1 cellular context compared by ENCODE assay signal in the genomic region with DNA sequence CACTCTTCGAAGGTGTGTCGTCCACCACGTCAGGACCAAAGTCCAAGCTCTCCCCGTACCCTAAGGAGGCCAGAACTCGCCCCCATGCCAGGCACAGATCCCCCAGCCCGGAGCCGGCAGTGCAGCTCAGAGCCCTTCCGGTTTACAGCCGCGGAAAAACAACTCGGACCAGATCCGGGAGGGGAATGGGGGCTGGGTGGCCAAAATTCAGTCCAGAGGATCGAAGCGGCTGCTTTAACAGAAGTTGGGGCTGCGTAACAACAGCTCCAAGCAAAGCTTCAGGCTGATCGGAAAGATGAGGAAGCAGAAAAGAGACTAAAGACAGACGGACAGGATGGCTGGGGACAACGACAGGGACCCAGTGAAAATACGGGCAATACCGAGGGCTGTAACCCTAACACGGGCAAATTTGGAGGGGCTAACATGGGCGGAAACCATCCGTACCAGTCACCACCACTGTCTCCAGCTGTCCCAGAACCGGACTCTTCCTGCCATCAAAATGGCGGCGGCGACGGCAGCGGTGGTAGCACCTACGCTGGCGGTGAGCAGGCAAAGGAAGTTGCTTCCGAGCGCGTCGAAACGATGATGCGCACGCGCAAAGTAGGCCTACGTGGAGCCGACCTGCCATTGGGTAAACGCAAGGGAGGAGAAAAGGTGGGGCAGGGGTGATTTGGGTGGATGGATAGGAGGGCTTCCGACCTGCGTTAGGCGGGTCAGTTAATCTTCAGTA.
TF ChIP-seq lines count a peak whose summit lies in the region.

A gene (minus strand): TSS at position 556 of the 730 bp plus-strand sequence. CDS start 678 bp downstream, outside the sequence.

TF ChIP-seq in HEK293, 187 proteins besides CTCF, POLR2A, EP300 and RAD21 (continued from another document):
- TF ChIP-seq, protein P1, sequence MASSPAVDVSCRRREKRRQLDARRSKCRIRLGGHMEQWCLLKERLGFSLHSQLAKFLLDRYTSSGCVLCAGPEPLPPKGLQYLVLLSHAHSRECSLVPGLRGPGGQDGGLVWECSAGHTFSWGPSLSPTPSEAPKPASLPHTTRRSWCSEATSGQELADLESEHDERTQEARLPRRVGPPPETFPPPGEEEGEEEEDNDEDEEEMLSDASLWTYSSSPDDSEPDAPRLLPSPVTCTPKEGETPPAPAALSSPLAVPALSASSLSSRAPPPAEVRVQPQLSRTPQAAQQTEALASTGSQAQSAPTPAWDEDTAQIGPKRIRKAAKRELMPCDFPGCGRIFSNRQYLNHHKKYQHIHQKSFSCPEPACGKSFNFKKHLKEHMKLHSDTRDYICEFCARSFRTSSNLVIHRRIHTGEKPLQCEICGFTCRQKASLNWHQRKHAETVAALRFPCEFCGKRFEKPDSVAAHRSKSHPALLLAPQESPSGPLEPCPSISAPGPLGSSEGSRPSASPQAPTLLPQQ (tag by site-specific recombination; IDR thresholded peaks at IDR 0.05): 0 out of 2 replicates have a peak, but pooled peaks have one; percentile 22
- TF ChIP-seq ZNF514 (tag by site-specific recombination; IDR thresholded peaks at IDR 0.05) (no peak), ZNF426 (tag by site-specific recombination; IDR thresholded peaks at IDR 0.05) (no peak), SETDB1 (IDR thresholded peaks at IDR 0.05; ENCODE audit: insufficient read length, low read length) (peak; percentile 68), ZFP69B (tag by site-specific recombination; IDR thresholded peaks at IDR 0.05) (peak; percentile 22; the same call in 1 of the 2 replicates), ZNF138 (tag by site-specific recombination; IDR thresholded peaks at IDR 0.05; ENCODE audit: borderline replicate concordance) (no peak), ZIC2 (tag by site-specific recombination; IDR thresholded peaks at IDR 0.05) (no peak), ZNF707 (tag by site-specific recombination; IDR thresholded peaks at IDR 0.05) (no peak), YY1 (tag by site-specific recombination; IDR thresholded peaks at IDR 0.05) (peak; percentile 86), ZNF24 (tag by site-specific recombination; IDR thresholded peaks at IDR 0.05) (peak; percentile 40; the same call in 1 of the 2 replicates), ZNF677 (tag by site-specific recombination; IDR thresholded peaks at IDR 0.05) (no peak), ZNF629 (tag by site-specific recombination; IDR thresholded peaks at IDR 0.05) (peak; percentile 32; the same call in 1 of the 2 replicates), ZNF501 (tag by site-specific recombination; IDR thresholded peaks at IDR 0.05) (peak; percentile 79), ZNF549 (tag by site-specific recombination; IDR thresholded peaks at IDR 0.05) (no peak), KLF9 (tag by site-specific recombination; IDR thresholded peaks at IDR 0.05; ENCODE audit: low read depth) (peak; percentile 10; the same call in 1 of the 2 replicates), ZNF169 (tag by site-specific recombination; IDR thresholded peaks at IDR 0.05) (no peak), HOXC10 (CRISPR knock-in tag; IDR thresholded peaks at IDR 0.05) (no peak), ZNF366 (tag by site-specific recombination; conservative IDR thresholded peaks at IDR 0.05) (peak; percentile 90), ZXDB (tag by site-specific recombination; IDR thresholded peaks at IDR 0.05) (peak; percentile 69; the same call in 1 of the 2 replicates), ZNF658 (tag by site-specific recombination; IDR thresholded peaks at IDR 0.05) (no peak), GFI1B (tag by site-specific recombination; IDR thresholded peaks at IDR 0.05) (no peak), ZNF76 (tag by site-specific recombination; IDR thresholded peaks at IDR 0.05; ENCODE audit: borderline replicate concordance, low read depth) (no peak), ZNF341 (tag by site-specific recombination; IDR thresholded peaks at IDR 0.05; ENCODE audit: low read depth) (0 out of 2 replicates have a peak, but pooled peaks have one; percentile 16), ZNF2 (tag by site-specific recombination; IDR thresholded peaks at IDR 0.05) (peak; percentile 54; the same call in 1 of the 2 replicates), RBAK (tag by site-specific recombination; IDR thresholded peaks at IDR 0.05) (no peak), ZNF785 (tag by site-specific recombination; IDR thresholded peaks at IDR 0.05) (no peak), KLF10 (tag by site-specific recombination; IDR thresholded peaks at IDR 0.05) (peak; percentile 66; the same call in 1 of the 2 replicates)
- TF ChIP-seq, protein P2, sequence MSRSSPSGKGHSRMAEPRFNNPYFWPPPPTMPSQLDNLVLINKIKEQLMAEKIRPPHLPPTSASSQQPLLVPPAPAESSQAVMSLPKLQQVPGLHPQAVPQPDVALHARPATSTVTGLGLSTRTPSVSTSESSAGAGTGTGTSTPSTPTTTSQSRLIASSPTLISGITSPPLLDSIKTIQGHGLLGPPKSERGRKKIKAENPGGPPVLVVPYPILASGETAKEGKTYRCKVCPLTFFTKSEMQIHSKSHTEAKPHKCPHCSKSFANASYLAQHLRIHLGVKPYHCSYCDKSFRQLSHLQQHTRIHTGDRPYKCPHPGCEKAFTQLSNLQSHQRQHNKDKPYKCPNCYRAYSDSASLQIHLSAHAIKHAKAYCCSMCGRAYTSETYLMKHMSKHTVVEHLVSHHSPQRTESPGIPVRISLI (tag by site-specific recombination; IDR thresholded peaks at IDR 0.05): no peak
- TF ChIP-seq, protein P3, sequence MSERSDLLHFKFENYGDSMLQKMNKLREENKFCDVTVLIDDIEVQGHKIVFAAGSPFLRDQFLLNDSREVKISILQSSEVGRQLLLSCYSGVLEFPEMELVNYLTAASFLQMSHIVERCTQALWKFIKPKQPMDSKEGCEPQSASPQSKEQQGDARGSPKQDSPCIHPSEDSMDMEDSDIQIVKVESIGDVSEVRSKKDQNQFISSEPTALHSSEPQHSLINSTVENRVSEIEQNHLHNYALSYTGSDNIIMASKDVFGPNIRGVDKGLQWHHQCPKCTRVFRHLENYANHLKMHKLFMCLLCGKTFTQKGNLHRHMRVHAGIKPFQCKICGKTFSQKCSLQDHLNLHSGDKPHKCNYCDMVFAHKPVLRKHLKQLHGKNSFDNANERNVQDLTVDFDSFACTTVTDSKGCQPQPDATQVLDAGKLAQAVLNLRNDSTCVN (tag by site-specific recombination; optimal IDR thresholded peaks at IDR 0.05): peak; percentile 32
- TF ChIP-seq, protein P4, sequence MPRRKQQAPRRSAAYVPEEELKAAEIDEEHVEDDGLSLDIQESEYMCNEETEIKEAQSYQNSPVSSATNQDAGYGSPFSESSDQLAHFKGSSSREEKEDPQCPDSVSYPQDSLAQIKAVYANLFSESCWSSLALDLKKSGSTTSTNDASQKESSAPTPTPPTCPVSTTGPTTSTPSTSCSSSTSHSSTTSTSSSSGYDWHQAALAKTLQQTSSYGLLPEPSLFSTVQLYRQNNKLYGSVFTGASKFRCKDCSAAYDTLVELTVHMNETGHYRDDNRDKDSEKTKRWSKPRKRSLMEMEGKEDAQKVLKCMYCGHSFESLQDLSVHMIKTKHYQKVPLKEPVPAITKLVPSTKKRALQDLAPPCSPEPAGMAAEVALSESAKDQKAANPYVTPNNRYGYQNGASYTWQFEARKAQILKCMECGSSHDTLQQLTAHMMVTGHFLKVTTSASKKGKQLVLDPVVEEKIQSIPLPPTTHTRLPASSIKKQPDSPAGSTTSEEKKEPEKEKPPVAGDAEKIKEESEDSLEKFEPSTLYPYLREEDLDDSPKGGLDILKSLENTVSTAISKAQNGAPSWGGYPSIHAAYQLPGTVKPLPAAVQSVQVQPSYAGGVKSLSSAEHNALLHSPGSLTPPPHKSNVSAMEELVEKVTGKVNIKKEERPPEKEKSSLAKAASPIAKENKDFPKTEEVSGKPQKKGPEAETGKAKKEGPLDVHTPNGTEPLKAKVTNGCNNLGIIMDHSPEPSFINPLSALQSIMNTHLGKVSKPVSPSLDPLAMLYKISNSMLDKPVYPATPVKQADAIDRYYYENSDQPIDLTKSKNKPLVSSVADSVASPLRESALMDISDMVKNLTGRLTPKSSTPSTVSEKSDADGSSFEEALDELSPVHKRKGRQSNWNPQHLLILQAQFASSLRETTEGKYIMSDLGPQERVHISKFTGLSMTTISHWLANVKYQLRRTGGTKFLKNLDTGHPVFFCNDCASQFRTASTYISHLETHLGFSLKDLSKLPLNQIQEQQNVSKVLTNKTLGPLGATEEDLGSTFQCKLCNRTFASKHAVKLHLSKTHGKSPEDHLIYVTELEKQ (tag by site-specific recombination; IDR thresholded peaks at IDR 0.05; ENCODE audit: borderline replicate concordance): no peak
- TF ChIP-seq, protein P5, sequence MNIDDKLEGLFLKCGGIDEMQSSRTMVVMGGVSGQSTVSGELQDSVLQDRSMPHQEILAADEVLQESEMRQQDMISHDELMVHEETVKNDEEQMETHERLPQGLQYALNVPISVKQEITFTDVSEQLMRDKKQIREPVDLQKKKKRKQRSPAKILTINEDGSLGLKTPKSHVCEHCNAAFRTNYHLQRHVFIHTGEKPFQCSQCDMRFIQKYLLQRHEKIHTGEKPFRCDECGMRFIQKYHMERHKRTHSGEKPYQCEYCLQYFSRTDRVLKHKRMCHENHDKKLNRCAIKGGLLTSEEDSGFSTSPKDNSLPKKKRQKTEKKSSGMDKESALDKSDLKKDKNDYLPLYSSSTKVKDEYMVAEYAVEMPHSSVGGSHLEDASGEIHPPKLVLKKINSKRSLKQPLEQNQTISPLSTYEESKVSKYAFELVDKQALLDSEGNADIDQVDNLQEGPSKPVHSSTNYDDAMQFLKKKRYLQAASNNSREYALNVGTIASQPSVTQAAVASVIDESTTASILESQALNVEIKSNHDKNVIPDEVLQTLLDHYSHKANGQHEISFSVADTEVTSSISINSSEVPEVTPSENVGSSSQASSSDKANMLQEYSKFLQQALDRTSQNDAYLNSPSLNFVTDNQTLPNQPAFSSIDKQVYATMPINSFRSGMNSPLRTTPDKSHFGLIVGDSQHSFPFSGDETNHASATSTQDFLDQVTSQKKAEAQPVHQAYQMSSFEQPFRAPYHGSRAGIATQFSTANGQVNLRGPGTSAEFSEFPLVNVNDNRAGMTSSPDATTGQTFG (tag by site-specific recombination; IDR thresholded peaks at IDR 0.05; ENCODE audit: borderline replicate concordance): no peak
- TF ChIP-seq, protein P6, sequence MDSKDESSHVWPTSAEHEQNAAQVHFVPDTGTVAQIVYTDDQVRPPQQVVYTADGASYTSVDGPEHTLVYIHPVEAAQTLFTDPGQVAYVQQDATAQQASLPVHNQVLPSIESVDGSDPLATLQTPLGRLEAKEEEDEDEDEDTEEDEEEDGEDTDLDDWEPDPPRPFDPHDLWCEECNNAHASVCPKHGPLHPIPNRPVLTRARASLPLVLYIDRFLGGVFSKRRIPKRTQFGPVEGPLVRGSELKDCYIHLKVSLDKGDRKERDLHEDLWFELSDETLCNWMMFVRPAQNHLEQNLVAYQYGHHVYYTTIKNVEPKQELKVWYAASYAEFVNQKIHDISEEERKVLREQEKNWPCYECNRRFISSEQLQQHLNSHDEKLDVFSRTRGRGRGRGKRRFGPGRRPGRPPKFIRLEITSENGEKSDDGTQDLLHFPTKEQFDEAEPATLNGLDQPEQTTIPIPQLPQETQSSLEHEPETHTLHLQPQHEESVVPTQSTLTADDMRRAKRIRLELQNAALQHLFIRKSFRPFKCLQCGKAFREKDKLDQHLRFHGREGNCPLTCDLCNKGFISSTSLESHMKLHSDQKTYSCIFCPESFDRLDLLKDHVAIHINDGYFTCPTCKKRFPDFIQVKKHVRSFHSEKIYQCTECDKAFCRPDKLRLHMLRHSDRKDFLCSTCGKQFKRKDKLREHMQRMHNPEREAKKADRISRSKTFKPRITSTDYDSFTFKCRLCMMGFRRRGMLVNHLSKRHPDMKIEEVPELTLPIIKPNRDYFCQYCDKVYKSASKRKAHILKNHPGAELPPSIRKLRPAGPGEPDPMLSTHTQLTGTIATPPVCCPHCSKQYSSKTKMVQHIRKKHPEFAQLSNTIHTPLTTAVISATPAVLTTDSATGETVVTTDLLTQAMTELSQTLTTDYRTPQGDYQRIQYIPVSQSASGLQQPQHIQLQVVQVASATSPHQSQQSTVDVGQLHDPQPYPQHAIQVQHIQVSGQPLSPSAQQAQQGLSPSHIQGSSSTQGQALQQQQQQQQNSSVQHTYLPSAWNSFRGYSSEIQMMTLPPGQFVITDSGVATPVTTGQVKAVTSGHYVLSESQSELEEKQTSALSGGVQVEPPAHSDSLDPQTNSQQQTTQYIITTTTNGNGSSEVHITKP (tag by site-specific recombination; IDR thresholded peaks at IDR 0.05): peak; percentile 88
- TF ChIP-seq, protein P7, sequence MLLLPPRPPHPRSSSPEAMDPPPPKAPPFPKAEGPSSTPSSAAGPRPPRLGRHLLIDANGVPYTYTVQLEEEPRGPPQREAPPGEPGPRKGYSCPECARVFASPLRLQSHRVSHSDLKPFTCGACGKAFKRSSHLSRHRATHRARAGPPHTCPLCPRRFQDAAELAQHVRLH (tag by site-specific recombination; IDR thresholded peaks at IDR 0.05): peak; percentile 73
- TF ChIP-seq, protein P8, sequence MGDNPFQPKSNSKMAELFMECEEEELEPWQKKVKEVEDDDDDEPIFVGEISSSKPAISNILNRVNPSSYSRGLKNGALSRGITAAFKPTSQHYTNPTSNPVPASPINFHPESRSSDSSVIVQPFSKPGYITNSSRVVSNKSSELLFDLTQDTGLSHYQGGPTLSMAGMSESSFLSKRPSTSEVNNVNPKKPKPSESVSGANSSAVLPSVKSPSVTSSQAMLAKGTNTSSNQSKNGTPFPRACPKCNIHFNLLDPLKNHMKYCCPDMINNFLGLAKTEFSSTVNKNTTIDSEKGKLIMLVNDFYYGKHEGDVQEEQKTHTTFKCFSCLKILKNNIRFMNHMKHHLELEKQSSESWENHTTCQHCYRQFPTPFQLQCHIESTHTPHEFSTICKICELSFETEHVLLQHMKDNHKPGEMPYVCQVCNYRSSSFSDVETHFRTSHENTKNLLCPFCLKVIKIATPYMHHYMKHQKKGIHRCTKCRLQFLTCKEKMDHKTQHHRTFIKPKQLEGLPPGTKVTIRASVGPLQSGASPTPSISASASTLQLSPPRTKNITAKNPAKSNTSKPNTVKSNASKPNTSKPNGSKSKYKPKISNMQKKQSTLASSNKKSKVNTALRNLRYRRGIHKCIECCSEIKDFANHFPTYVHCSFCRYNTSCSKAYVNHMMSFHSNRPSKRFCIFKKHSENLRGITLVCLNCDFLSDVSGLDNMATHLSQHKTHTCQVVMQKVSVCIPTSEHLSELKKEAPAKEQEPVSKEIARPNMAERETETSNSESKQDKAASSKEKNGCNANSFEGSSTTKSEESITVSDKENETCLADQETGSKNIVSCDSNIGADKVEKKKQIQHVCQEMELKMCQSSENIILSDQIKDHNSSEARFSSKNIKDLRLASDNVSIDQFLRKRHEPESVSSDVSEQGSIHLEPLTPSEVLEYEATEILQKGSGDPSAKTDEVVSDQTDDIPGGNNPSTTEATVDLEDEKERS (tag by site-specific recombination; IDR thresholded peaks at IDR 0.05): 0 out of 2 replicates have a peak, but pooled peaks have one; percentile 13
